In the genomic region with DNA sequence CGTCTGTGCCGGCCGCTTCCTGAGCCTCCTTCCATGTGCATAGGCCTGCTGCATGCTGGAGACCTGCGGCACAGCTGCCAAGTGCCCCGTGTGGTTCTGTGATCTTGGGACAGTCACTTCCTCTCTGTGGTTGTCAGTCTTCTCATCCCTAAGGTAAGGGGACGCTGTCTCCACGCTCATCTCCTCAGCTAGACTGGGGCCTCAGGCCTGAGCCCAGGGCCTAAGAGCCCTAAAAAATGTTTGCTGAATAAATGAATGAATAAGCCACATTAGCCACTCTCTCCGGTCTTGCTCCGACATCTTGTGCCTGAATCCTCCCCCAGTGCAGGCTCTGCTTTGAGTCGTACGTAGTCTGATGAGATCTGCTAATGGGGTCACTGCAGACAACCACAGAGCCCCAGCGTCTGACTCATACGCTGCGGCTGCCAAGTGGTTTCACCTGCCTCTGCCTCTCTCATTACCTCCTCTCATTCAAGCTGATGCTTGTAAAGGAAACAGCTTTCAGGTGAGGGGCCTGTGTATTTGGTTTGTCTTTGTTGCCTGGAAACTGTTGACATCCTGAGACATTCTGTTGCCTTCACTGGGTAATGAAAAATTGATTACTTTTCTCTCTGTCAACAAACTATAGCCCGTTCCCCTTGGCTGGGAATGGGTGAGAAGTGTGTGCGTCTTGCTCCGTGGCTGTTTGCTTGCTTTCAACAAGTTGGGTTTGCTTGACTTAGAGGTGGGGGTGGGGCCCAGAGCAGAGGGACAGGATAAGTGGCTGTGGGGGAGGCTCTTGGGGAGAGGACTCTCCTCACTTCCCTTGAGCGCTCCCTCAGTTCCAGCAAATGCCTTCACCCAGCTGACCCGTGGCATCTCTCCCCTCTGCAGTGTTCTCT, we compare ENCODE assay signal across 1 cellular context.
TF ChIP-seq lines count a peak whose summit lies in the region.

No MANE protein-coding gene starts in this region.

TF ChIP-seq in WTC11, 78 proteins besides CTCF, POLR2A, EP300 and RAD21 (continued from another document):
- TF ChIP-seq, protein P1, sequence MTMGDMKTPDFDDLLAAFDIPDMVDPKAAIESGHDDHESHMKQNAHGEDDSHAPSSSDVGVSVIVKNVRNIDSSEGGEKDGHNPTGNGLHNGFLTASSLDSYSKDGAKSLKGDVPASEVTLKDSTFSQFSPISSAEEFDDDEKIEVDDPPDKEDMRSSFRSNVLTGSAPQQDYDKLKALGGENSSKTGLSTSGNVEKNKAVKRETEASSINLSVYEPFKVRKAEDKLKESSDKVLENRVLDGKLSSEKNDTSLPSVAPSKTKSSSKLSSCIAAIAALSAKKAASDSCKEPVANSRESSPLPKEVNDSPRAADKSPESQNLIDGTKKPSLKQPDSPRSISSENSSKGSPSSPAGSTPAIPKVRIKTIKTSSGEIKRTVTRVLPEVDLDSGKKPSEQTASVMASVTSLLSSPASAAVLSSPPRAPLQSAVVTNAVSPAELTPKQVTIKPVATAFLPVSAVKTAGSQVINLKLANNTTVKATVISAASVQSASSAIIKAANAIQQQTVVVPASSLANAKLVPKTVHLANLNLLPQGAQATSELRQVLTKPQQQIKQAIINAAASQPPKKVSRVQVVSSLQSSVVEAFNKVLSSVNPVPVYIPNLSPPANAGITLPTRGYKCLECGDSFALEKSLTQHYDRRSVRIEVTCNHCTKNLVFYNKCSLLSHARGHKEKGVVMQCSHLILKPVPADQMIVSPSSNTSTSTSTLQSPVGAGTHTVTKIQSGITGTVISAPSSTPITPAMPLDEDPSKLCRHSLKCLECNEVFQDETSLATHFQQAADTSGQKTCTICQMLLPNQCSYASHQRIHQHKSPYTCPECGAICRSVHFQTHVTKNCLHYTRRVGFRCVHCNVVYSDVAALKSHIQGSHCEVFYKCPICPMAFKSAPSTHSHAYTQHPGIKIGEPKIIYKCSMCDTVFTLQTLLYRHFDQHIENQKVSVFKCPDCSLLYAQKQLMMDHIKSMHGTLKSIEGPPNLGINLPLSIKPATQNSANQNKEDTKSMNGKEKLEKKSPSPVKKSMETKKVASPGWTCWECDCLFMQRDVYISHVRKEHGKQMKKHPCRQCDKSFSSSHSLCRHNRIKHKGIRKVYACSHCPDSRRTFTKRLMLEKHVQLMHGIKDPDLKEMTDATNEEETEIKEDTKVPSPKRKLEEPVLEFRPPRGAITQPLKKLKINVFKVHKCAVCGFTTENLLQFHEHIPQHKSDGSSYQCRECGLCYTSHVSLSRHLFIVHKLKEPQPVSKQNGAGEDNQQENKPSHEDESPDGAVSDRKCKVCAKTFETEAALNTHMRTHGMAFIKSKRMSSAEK (CRISPR knock-in tag; IDR thresholded peaks at IDR 0.05; ENCODE audit: borderline replicate concordance) = no peak
- TF ChIP-seq, protein P2, sequence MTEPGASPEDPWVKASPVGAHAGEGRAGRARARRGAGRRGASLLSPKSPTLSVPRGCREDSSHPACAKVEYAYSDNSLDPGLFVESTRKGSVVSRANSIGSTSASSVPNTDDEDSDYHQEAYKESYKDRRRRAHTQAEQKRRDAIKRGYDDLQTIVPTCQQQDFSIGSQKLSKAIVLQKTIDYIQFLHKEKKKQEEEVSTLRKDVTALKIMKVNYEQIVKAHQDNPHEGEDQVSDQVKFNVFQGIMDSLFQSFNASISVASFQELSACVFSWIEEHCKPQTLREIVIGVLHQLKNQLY (CRISPR knock-in tag; IDR thresholded peaks at IDR 0.05) = no peak
